15 cellular contexts compared by ENCODE assay signal in the genomic region with DNA sequence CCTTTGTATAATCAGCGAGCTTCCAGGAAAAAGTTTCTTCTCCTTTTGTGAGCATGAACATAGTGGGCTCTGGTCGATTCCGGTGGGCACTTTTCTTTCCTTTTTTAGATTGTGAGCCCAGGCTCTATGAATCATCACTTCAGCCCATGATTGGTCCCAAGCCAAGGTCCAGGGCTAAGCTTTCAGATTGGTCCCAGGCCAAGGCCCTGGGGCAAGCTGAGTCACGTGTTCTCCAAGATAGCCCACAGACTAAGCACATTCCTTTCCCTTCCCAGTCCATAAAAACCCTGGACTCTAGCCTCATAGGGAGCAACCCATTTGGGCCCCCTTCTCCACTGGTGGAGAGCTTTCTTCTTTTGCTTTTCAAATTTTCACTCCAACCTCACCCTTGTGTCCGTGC.
DNase-seq lines count a peak whose midpoint lies in the region; ATAC-seq lines count a peak whose summit lies in the region.
"Had no signal": no experiment of that assay in that cellular context is flagged by ENCODE, and none has a peak within 500 bp of the region (broad histone marks: within the 10 kb centered on the region; RNA-seq: fewer than 3 reads in every experiment).

No MANE protein-coding gene starts in this region.

- no peak overlapping the region for H3K27ac ChIP-seq in SJCRH30

- no peaks in the 10 kb centered on the region for H3K9me3 ChIP-seq in SJCRH30 (replicated peaks)

- no peaks in the 10 kb centered on the region for H3K27me3 ChIP-seq in SJCRH30

- H3K4me1 ChIP-seq in SJCRH30 = no peaks in the 10 kb centered on the region

- DNase-seq in HT1080 (ENCODE audit: low read depth) (peak; percentile 38), SJCRH30 (peak; percentile 4 to 20), islet precursor cell (peak; percentile 85), GM19240 (ENCODE audit: insufficient read length, low spot score) (no peak), cerebellum (ENCODE audit: low spot score) (no peak)
- DNase-seq: C1 segment of cervical spinal cord; Calu3; CD4-positive, alpha-beta memory T cell; COR-L47; DMS53; DMS79 treated with DMSO at 0.1 percent for 48 hours; H9 had no signal

- no peaks in the 10 kb centered on the region for H3K36me3 ChIP-seq in SJCRH30

- ATAC-seq in HG02870 (IDR thresholded peaks at IDR 0.05; ENCODE audit: unreplicated experiment) = no peak
- ATAC-seq: GM23338, HCT116 had no signal

- no peak overlapping the region for H3K4me3 ChIP-seq in SJCRH30
- H3K4me3 ChIP-seq: GM23338 had no signal

Comparison
In these comparisons a context has a peak if more than half of its experiments do, and no peak if none do; other contexts are left out.
1. DNase-seq: peak in HT1080 (single experiment), SJCRH30 (2 of 2) and islet precursor cell (single experiment); none in GM19240 (single experiment) and cerebellum (single experiment).